14 cellular contexts compared by ENCODE assay signal in the genomic region with DNA sequence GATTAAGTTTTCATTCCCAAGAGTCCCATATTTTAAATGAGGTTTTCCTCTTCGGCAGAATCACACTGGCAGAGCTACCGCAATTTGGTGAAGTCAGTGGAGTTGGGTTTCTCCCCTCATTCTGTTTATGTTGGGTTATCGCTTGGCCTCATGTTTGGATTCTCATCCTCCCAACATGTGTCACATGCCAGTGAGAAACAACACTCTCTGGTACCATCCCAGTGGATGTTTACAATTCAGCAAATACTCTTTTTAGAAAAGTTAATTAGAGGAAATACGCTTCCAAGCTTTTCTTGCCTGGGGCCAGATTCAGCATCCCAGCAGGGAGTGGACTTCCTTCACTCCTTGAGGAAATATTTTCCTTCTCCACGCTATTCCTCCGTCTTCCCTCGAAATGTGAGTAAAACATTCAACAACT. TPM values are rescaled to one million over a fixed set of nuclear protein-coding genes. Genes with fewer than 3 reads are reported as not detected.
A peak's percentile ranks its signal among the peaks of the same experiment; 100 is the strongest.
DNase-seq lines count a peak whose midpoint lies in the region; ATAC-seq, FAIRE-seq and TF ChIP-seq lines count a peak whose summit lies in the region.
"Had no signal": no experiment of that assay in that cellular context is flagged by ENCODE, and none has a peak within 500 bp of the region (broad histone marks: within the 10 kb centered on the region; RNA-seq: fewer than 3 reads in every experiment).

No MANE protein-coding gene starts in this region.

- H3K36me3 Mint-ChIP-seq in activated CD4-positive, alpha-beta T cell treated with anti-CD3 and anti-CD28 coated beads for 36 hours (ENCODE audit: low read depth), result no peaks in the 10 kb centered on the region
- H3K36me3 Mint-ChIP-seq: brain; CD8-positive, alpha-beta T cell had no signal

- H3K27me3 ChIP-seq in stomach smooth muscle (ENCODE audit: control insufficient read depth in 1 of 2, insufficient read depth in 2 of 2, low read length in 2 of 2), result peaks cover 8 to 19% of the 10 kb centered on the region in 2 donors

- POLR2A ChIA-PET in activated CD4-positive, alpha-beta T cell treated with anti-CD3 and anti-CD28 coated beads for 36 hours (lab: Charles Lee), result no interaction called here

- H3K4me3 Mint-ChIP-seq in activated CD4-positive, alpha-beta T cell treated with anti-CD3 and anti-CD28 coated beads for 36 hours, result no peak overlapping the region
- H3K4me3 Mint-ChIP-seq: CD8-positive, alpha-beta T cell had no signal

- CTCF ChIA-PET in activated CD4-positive, alpha-beta T cell treated with anti-CD3 and anti-CD28 coated beads for 36 hours (lab: Charles Lee), result interaction anchor here (0.5 to 1.4 kb wide), 2 partner anchors 36 to 126 kb away, joined by 3 to 4 read pairs; no protein-coding TSS in a partner anchor

- no peaks in the 10 kb centered on the region for H3K36me3 ChIP-seq in SK-N-MC (ENCODE audit: insufficient read depth, low read length)
- no peaks in the 10 kb centered on the region for H3K36me3 ChIP-seq in stomach smooth muscle (ENCODE audit: control insufficient read depth in 2 of 2, insufficient read depth in 2 of 2, low read length in 2 of 2)

- H3K9me3 ChIP-seq in SK-N-MC (ENCODE audit: low read depth, low read length) (no peaks in the 10 kb centered on the region), stomach smooth muscle (ENCODE audit: control insufficient read depth in 2 of 2, low read length in 2 of 2) (no peaks in the 10 kb centered on the region)

- H3K9me3 Mint-ChIP-seq in activated CD4-positive, alpha-beta T cell treated with anti-CD3 and anti-CD28 coated beads for 36 hours (ENCODE audit: low read depth), result no peaks in the 10 kb centered on the region
- H3K9me3 Mint-ChIP-seq: activated T-helper 2 cell treated with anti-CD3 and anti-CD28 coated beads, Interferon-gamma antibody, Interleukin-2, Interleukin-4, amounts not matched to agents 10 μg/mL and 5 μg/mL and 100 μg/mL, durations not matched to agents 14 hours and 24 hours and 36 hours; CD8-positive, alpha-beta T cell had no signal

- ATAC-seq in GM21576 (IDR thresholded peaks at IDR 0.05; ENCODE audit: unreplicated experiment) (no peak), GM21515 (IDR thresholded peaks at IDR 0.05; ENCODE audit: unreplicated experiment) (no peak)
- ATAC-seq in activated CD4-positive, alpha-beta T cell treated with anti-CD3 and anti-CD28 coated beads for 36 hours, result no peak
- ATAC-seq: CD8-positive, alpha-beta T cell had no signal

- H3K4me1 Mint-ChIP-seq in activated CD4-positive, alpha-beta T cell treated with anti-CD3 and anti-CD28 coated beads for 36 hours, result peaks cover 2% of the 10 kb centered on the region

- TF ChIP-seq CTCF in foreskin fibroblast (IDR thresholded peaks at IDR 0.05; ENCODE audit: low read depth, low read length), result no peak

- H3K4me3 ChIP-seq in SK-N-MC (no peak overlapping the region), foreskin fibroblast (ENCODE audit: low read depth in 1 of 2, low read length in 2 of 2) (peak overlapping the region; percentile 74 to 78), stomach smooth muscle (ENCODE audit: low read length in 2 of 2) (peak overlapping the region in 1 of 2 donors; percentile 29)

- FAIRE-seq in RCC 7860 (lab: Jason Lieb, UNC), result no peak

- no peak overlapping the region for H3K27ac ChIP-seq in SK-N-MC
- H3K27ac ChIP-seq in stomach smooth muscle (ENCODE audit: low read length), result peak overlapping the region; percentile 55

- peaks cover 61% of the 10 kb centered on the region for H3K27me3 Mint-ChIP-seq in activated CD4-positive, alpha-beta T cell treated with anti-CD3 and anti-CD28 coated beads for 36 hours

- DNase-seq in EH (ENCODE audit: low read depth) (peak; percentile 93), SK-N-MC (ENCODE audit: low read depth, low spot score) (peak; percentile 71), foreskin fibroblast (peak in 1 of 2 donors; percentile 69), RCC 7860 (ENCODE audit: low spot score) (no peak)
- DNase-seq in activated CD4-positive, alpha-beta T cell treated with anti-CD3 and anti-CD28 coated beads for 36 hours, result no peak
- DNase-seq: activated CD4-positive, alpha-beta T cell treated with anti-CD3 and anti-CD28 coated beads, Interleukin-2, amount 50 U/mL, for 1 hour; CD8-positive, alpha-beta T cell had no signal

- H3K27ac Mint-ChIP-seq in activated CD4-positive, alpha-beta T cell treated with anti-CD3 and anti-CD28 coated beads for 36 hours, result no peak overlapping the region
- H3K27ac Mint-ChIP-seq: activated T-helper 2 cell treated with anti-CD3 and anti-CD28 coated beads, Interferon-gamma antibody, Interleukin-2, Interleukin-4, amounts not matched to agents 10 μg/mL and 5 μg/mL and 100 μg/mL, durations not matched to agents 14 hours and 24 hours and 36 hours; brain; CD8-positive, alpha-beta T cell had no signal

- intact Hi-C loops in activated CD4-positive, alpha-beta T cell treated with anti-CD3 and anti-CD28 coated beads for 36 hours (cut with DNase I, micrococcal nuclease), result no loop called here

- peaks cover 18% of the 10 kb centered on the region for H3K4me1 ChIP-seq in stomach smooth muscle (ENCODE audit: control insufficient read depth, insufficient read depth, low read length)

- H3K9ac ChIP-seq in SK-N-MC (ENCODE audit: insufficient read length), result no peak overlapping the region
- H3K9ac ChIP-seq in stomach smooth muscle (ENCODE audit: low read length in 2 of 2), result no peak overlapping the region

RNA-seq across cellular contexts. Expression of a gene that starts 2.1 kb away (rescaled TPM):
- not detected for total RNA-seq in activated CD4-positive, alpha-beta T cell treated with anti-CD3 and anti-CD28 coated beads for 36 hours
- total RNA-seq: activated T-helper 2 cell treated with anti-CD3 and anti-CD28 coated beads, Interferon-gamma antibody, Interleukin-2, Interleukin-4, amounts not matched to agents 10 μg/mL and 5 μg/mL and 100 μg/mL, durations not matched to agents 14 hours and 24 hours and 36 hours; CD8-positive, alpha-beta T cell; HT-29; T-helper 1 cell treated with Interleukin-12 subunit alpha and Interleukin-12 subunit beta and Interleukin-4 antibody, amounts not matched to agents 30 ng/mL and 1 ng/mL, for 36 hours had no signal

Comparison
In these comparisons a context has a peak if more than half of its experiments do, and no peak if none do; other contexts are left out.
1. DNase-seq: peak in EH (single experiment) and SK-N-MC (single experiment); none in RCC 7860 (single experiment) and activated CD4-positive, alpha-beta T cell treated with anti-CD3 and anti-CD28 coated beads for 36 hours (single experiment).